In genomic region chr7:636396-636795, GRCh38 we compare ENCODE assay signal across 8 cellular contexts.
DNase-seq lines count a peak whose midpoint lies in the region; ATAC-seq and TF ChIP-seq lines count a peak whose summit lies in the region.

No MANE protein-coding gene starts in this region.

- no peak overlapping the region for H3K27ac ChIP-seq in right lobe of liver

- H3K36me3 ChIP-seq in right lobe of liver: no peaks in the 10 kb centered on the region

- no peak for TF ChIP-seq POLR2A in NB4 (IDR thresholded peaks at IDR 0.05; ENCODE audit: extremely low read depth, insufficient read length)
- TF ChIP-seq POLR2A in right lobe of liver (IDR thresholded peaks at IDR 0.05): no peak

- 98% methylated on average over 11 of the region's 17 CpGs for WGBS in right lobe of liver (ENCODE audit: insufficient coverage, low coverage, low lambda C conversion rate, missing lambda C conversion rate)

- no peaks in the 10 kb centered on the region for H3K9me3 ChIP-seq in right lobe of liver

- peak overlapping the region in 2 of 7 donors; percentile 50 to 66 for H3K27ac Mint-ChIP-seq in CD14-positive monocyte
- peak overlapping the region; percentile 84 for H3K27ac Mint-ChIP-seq in activated naive CD4-positive, alpha-beta T cell treated with anti-CD3 and anti-CD28 coated beads, Interleukin-2, amount 50 U/mL, for 24 hours

- ATAC-seq in right lobe of liver (peak; percentile 54 to 77 (median 63)), GM18502 (IDR thresholded peaks at IDR 0.05; ENCODE audit: poor library complexity, unreplicated experiment) (no peak), GM21367 (IDR thresholded peaks at IDR 0.05; ENCODE audit: unreplicated experiment) (no peak)

- H3K4me3 ChIP-seq in NB4 (ENCODE audit: low read depth, low read length) (no peak overlapping the region), right lobe of liver (no peak overlapping the region)

- H3K4me1 ChIP-seq in right lobe of liver: no peaks in the 10 kb centered on the region

- TF ChIP-seq CTCF in CD14-positive monocyte (IDR thresholded peaks at IDR 0.05) (peak; percentile 39), NB4 (IDR thresholded peaks at IDR 0.05; ENCODE audit: low read depth, low read length) (peak; percentile 59), right lobe of liver (IDR thresholded peaks at IDR 0.05) (peak; percentile 26 to 53 (median 34))

- H3K27me3 ChIP-seq in right lobe of liver: no peaks in the 10 kb centered on the region

- no peaks in the 10 kb centered on the region for H3K4me1 Mint-ChIP-seq in CD14-positive monocyte
- H3K4me1 Mint-ChIP-seq in activated naive CD4-positive, alpha-beta T cell treated with anti-CD3 and anti-CD28 coated beads, Interleukin-2, amount 50 U/mL, for 24 hours: peaks cover 18% of the 10 kb centered on the region

- intact Hi-C loops in CD14-positive monocyte (cut with micrococcal nuclease): loop anchor here (5.0 kb wide), 1 partner anchor 314 kb away; no protein-coding TSS in a partner anchor
- intact Hi-C loops in right lobe of liver (cut with DNase I): no loop called here

- peaks cover 0 to 4% (median 3%) of the 10 kb centered on the region in 7 donors for H3K9me3 Mint-ChIP-seq in CD14-positive monocyte
- H3K9me3 Mint-ChIP-seq in activated naive CD4-positive, alpha-beta T cell treated with anti-CD3 and anti-CD28 coated beads, Interleukin-2, amount 50 U/mL, for 24 hours: no peaks in the 10 kb centered on the region

- H3K27me3 Mint-ChIP-seq in CD14-positive monocyte (ENCODE audit: low read depth in 3 of 3): peaks cover 1 to 4% (median 2%) of the 10 kb centered on the region in 3 donors
- no peaks in the 10 kb centered on the region for H3K27me3 Mint-ChIP-seq in activated naive CD4-positive, alpha-beta T cell treated with anti-CD3 and anti-CD28 coated beads, Interleukin-2, amount 50 U/mL, for 24 hours

- DNase-seq in CD14-positive monocyte (ENCODE audit: low spot score) (no peak), NB4 (ENCODE audit: low read depth) (peak; percentile 83), right lobe of liver (peak in 1 of 3 donors; percentile 54), NCI-H510A treated with DMSO at 0.1 percent for 48 hours (lab: John Stamatoyannopoulos, UW) (no peak), KG1 (lab: John Stamatoyannopoulos, UW) (no peak)

- no peak overlapping the region for H3K4me3 Mint-ChIP-seq in CD14-positive monocyte
- no peak overlapping the region for H3K4me3 Mint-ChIP-seq in activated naive CD4-positive, alpha-beta T cell treated with anti-CD3 and anti-CD28 coated beads, Interleukin-2, amount 50 U/mL, for 24 hours

- H3K36me3 Mint-ChIP-seq in CD14-positive monocyte: no peaks in the 10 kb centered on the region
- peaks cover 4% of the 10 kb centered on the region for H3K36me3 Mint-ChIP-seq in activated naive CD4-positive, alpha-beta T cell treated with anti-CD3 and anti-CD28 coated beads, Interleukin-2, amount 50 U/mL, for 24 hours

Comparison
In these comparisons a context has a peak if more than half of its experiments do, and no peak if none do; other contexts are left out.
1. ATAC-seq: peak in right lobe of liver (4 of 4); none in GM18502 (single experiment) and GM21367 (single experiment).
2. intact Hi-C loops: an anchor here in CD14-positive monocyte (5.0 kb wide); none called in right lobe of liver.
3. Peak in every context shown above with its lines, with median percentiles within 50 percentile points of each other: CTCF ChIP-seq.